In the genomic region with DNA sequence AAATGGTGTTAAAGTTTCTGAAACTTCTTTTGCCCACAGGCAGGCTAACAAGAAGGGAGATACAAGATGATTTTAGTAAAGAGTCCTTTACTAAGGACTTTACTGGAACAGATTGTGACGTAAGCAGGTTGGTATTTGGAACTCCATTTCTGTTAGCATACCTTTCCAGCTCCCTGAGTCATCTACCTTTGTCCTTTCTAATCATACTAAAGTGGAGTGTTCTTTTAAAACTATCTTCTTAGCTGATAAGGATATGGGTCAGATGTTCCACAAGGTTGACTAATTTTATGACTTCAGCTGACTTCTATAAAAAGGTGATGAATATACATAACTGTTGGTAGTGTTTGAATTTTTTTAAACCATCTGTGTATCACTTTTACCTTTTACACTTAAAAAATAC, we compare ENCODE assay signal across 12 cellular contexts. TPM values are rescaled to one million over a fixed set of nuclear protein-coding genes. Genes with fewer than 3 reads are reported as not detected.
DNase-seq lines count a peak whose midpoint lies in the region; ATAC-seq and TF ChIP-seq lines count a peak whose summit lies in the region.
"Had no signal": no experiment of that assay in that cellular context is flagged by ENCODE, and none has a peak within 500 bp of the region (broad histone marks: within the 10 kb centered on the region; RNA-seq: fewer than 3 reads in every experiment).

No MANE protein-coding gene starts in this region.

- peaks cover 36% of the 10 kb centered on the region for H3K36me3 Mint-ChIP-seq in effector memory CD8-positive, alpha-beta T cell (ENCODE audit: insufficient read depth)

- H3K36me3 ChIP-seq in mucosa of descending colon (ENCODE audit: low read depth): no peaks in the 10 kb centered on the region

- peaks cover 14% of the 10 kb centered on the region for H3K4me1 ChIP-seq in mucosa of descending colon (ENCODE audit: low read depth)

- DNase-seq in EL (peak; percentile 26), M059J (ENCODE audit: low read depth) (peak; percentile 86), mucosa of descending colon (no peak), activated gamma-delta T cell treated with Interleukin-2 at 50 U/mL for 16 hours (no peak), NCI-H1105 treated with DMSO at 0.1 percent for 48 hours (lab: John Stamatoyannopoulos, UW) (no peak), OCI-M2 (lab: John Stamatoyannopoulos, UW; ENCODE audit: unreplicated experiment) (no peak)
- no peak for DNase-seq in effector memory CD8-positive, alpha-beta T cell
- DNase-seq: activated CD4-positive, CD25-positive, alpha-beta regulatory T cell; aorta; NCI-H2107 had no signal

- no peaks in the 10 kb centered on the region for H3K27me3 Mint-ChIP-seq in effector memory CD8-positive, alpha-beta T cell

- TF ChIP-seq CTCF in mucosa of descending colon (IDR thresholded peaks at IDR 0.05): no peak

- no peak for ATAC-seq in effector memory CD8-positive, alpha-beta T cell (replicated peaks)
- peak; percentile 93 for ATAC-seq in mucosa of descending colon
- no peak for ATAC-seq in GM21529 (IDR thresholded peaks at IDR 0.05; ENCODE audit: unreplicated experiment)
- ATAC-seq: sciatic nerve had no signal

- no peak overlapping the region for H3K4me3 ChIP-seq in mucosa of descending colon

- H3K27ac Mint-ChIP-seq in effector memory CD8-positive, alpha-beta T cell: peak overlapping the region; percentile 23 to 76

- intact Hi-C loops in mucosa of descending colon (cut with DNase I, micrococcal nuclease): no loop called here

- no peaks in the 10 kb centered on the region for H3K9me3 Mint-ChIP-seq in effector memory CD8-positive, alpha-beta T cell

- peaks cover 16 to 27% of the 10 kb centered on the region in 2 donors for H3K4me1 Mint-ChIP-seq in effector memory CD8-positive, alpha-beta T cell (ENCODE audit: low read depth in 2 of 2)

- no peaks in the 10 kb centered on the region for H3K9me3 ChIP-seq in mucosa of descending colon

- no peak overlapping the region for H3K4me3 Mint-ChIP-seq in effector memory CD8-positive, alpha-beta T cell

RNA-seq across cellular contexts. Expression of gene UGP2, which starts 21.1 kb away (rescaled TPM):
- total RNA-seq in M059J (2014; rRNA removed; shearing (Covaris generic)): 98.4 and 125 TPM in 2 replicates
- total RNA-seq in mucosa of descending colon: 100 to 1,000 TPM; 408 to 683 (median 538) TPM

Comparison
In these comparisons a context has a peak if more than half of its experiments do, and no peak if none do; other contexts are left out.
1. DNase-seq: peak in EL (single experiment) and M059J (single experiment); none in effector memory CD8-positive, alpha-beta T cell (0 of 3), mucosa of descending colon (0 of 3), activated gamma-delta T cell treated with Interleukin-2 at 50 U/mL for 16 hours (single experiment), NCI-H1105 treated with DMSO at 0.1 percent for 48 hours (single experiment) and OCI-M2 (single experiment).